In genomic region chr1:46247433-46248121, GRCh38 we compare ENCODE assay signal across 8 cellular contexts. TPM values are rescaled to one million over a fixed set of nuclear protein-coding genes. Genes with fewer than 3 reads are reported as not detected.
A peak's percentile ranks its signal among the peaks of the same experiment; 100 is the strongest.
DNase-seq lines count a peak whose midpoint lies in the region; ATAC-seq and TF ChIP-seq lines count a peak whose summit lies in the region.

RAD54L (plus strand) TSS chr1:46247763; CDS start chr1:46248406, 643 bp downstream.

- no peaks in the 10 kb centered on the region for H3K9me3 Mint-ChIP-seq in progenitor cell of endocrine pancreas (ENCODE audit: low read depth)

- H3K27ac Mint-ChIP-seq in progenitor cell of endocrine pancreas, result peak within 1 kb of the TSS; percentile 99

- peak within 1 kb of the TSS; percentile 61 for H3K27ac ChIP-seq in urinary bladder (ENCODE audit: low read depth)

- 2% methylated on average over 50 of the region's 50 CpGs for WGBS in urinary bladder

- H3K36me3 Mint-ChIP-seq in progenitor cell of endocrine pancreas (ENCODE audit: insufficient read depth), result peaks cover 10% of the 10 kb centered on the region

- H3K27me3 Mint-ChIP-seq in progenitor cell of endocrine pancreas, result no peaks in the 10 kb centered on the region

- H3K4me3 ChIP-seq in urinary bladder (ENCODE audit: low read depth, low read length), result peak within 1 kb of the TSS; percentile 53

- peak within 1 kb of the TSS; percentile 95 for H3K4me3 Mint-ChIP-seq in progenitor cell of endocrine pancreas (ENCODE audit: low read depth)

- no peak for TF ChIP-seq CTCF in progenitor cell of endocrine pancreas (IDR thresholded peaks at IDR 0.05; ENCODE audit: unreplicated experiment)

- peaks cover 11% of the 10 kb centered on the region for H3K4me1 Mint-ChIP-seq in progenitor cell of endocrine pancreas (ENCODE audit: low read depth)

- DNase-seq in NCI-H1694 (lab: John Stamatoyannopoulos, UW) (peak; percentile 98), amniotic epithelial cell (ENCODE audit: low read depth) (peak; percentile 98), left cardiac atrium (peak; percentile 98), progenitor cell of endocrine pancreas (ENCODE audit: low spot score, unreplicated experiment) (peak; percentile 95)

- ATAC-seq in HG02884 (IDR thresholded peaks at IDR 0.05; ENCODE audit: unreplicated experiment) (peak; percentile 94), left cardiac atrium (peak; percentile 97 to 99)

- intact Hi-C loops in T-helper 1 cell treated with Interleukin-12 subunit alpha and Interleukin-12 subunit beta and Interleukin-4 antibody, amounts not matched to agents 30 ng/mL and 1 ng/mL, for 36 hours (cut with micrococcal nuclease), result loop anchor here (1.0 to 5.0 kb wide), 16 partner anchors 49 to 1440 kb away; partner anchors contain the start of genes BTBD19, CCDC163, DYNLT4 and EFCAB14
- intact Hi-C loops in left cardiac atrium (cut with DNase I), result loop anchor here in 1 of 2 donors (10.0 kb wide), 1 partner anchor 97 kb away; the partner anchor contains the start of gene NSUN4

- H3K36me3 ChIP-seq in urinary bladder (ENCODE audit: insufficient read depth), result no peaks in the 10 kb centered on the region

- H3K4me1 ChIP-seq in urinary bladder (ENCODE audit: insufficient read depth), result no peaks in the 10 kb centered on the region

- peak; percentile 70 for TF ChIP-seq POLR2A in GM15510 (IDR thresholded peaks at IDR 0.05; ENCODE audit: borderline replicate concordance, extremely low read depth, insufficient read length)

RNA-seq across cellular contexts. Expression of gene RAD54L, which starts in this region (rescaled TPM):
- total RNA-seq in T-helper 1 cell treated with Interleukin-12 subunit alpha and Interleukin-12 subunit beta and Interleukin-4 antibody, amounts not matched to agents 30 ng/mL and 1 ng/mL, for 36 hours, result 30.9 and 33.3 TPM in 2 replicates
- under 1 TPM; 0.71 to 0.77 TPM for total RNA-seq in left cardiac atrium
- 17.0 and 17.3 TPM in 2 replicates for total RNA-seq in progenitor cell of endocrine pancreas
- 2.6 TPM for total RNA-seq in urinary bladder
- polyA plus RNA-seq in urinary bladder, result 0.38 TPM

Comparison
In these comparisons a context has a peak if more than half of its experiments do, and no peak if none do; other contexts are left out.
1. Peak in every context shown above with its lines: DNase-seq, ATAC-seq, H3K4me3 ChIP-seq and H3K27ac ChIP-seq.
2. Peak in DNase-seq and ATAC-seq in left cardiac atrium; RNA of the gene not detected or under 1 TPM.